In genomic region chr4:187176261-187176910, GRCh38 we compare ENCODE assay signal across 17 cellular contexts.
"Had no signal": no experiment of that assay in that cellular context is flagged by ENCODE, and none has a peak within 500 bp of the region (broad histone marks: within the 10 kb centered on the region; RNA-seq: fewer than 3 reads in every experiment).

No MANE protein-coding gene starts in this region.

- H3K36me3 Mint-ChIP-seq: activated naive CD8-positive, alpha-beta T cell treated with anti-CD3 and anti-CD28 coated beads, Interleukin-2, amount 10 ng/mL, durations not matched to agents 7 days and 5 days; immature natural killer cell had no signal

- H3K27ac Mint-ChIP-seq: activated naive CD8-positive, alpha-beta T cell treated with anti-CD3 and anti-CD28 coated beads, Interleukin-2, amount 10 ng/mL, durations not matched to agents 7 days and 5 days; immature natural killer cell; T-helper 2 cell treated with Interferon-gamma antibody and Interleukin-4, amounts not matched to agents 5 μg/mL and 100 μg/mL, for 36 hours had no signal

- ATAC-seq: activated CD4-positive, CD25-positive, alpha-beta regulatory T cell treated with anti-CD3 and anti-CD28 coated beads, Interleukin-2, amount 50 U/mL, for 24 hours; left colon had no signal

- H3K4me3 ChIP-seq: breast epithelium, tibial artery had no signal

- H3K4me3 Mint-ChIP-seq: activated naive CD8-positive, alpha-beta T cell treated with anti-CD3 and anti-CD28 coated beads, Interleukin-2, amount 10 ng/mL, durations not matched to agents 7 days and 5 days; immature natural killer cell; T-helper 2 cell treated with Interferon-gamma antibody and Interleukin-4, amounts not matched to agents 5 μg/mL and 100 μg/mL, for 36 hours had no signal

- H3K27ac ChIP-seq: breast epithelium, tibial artery had no signal

- H3K27me3 Mint-ChIP-seq: activated naive CD8-positive, alpha-beta T cell treated with anti-CD3 and anti-CD28 coated beads, Interleukin-2, amount 10 ng/mL, durations not matched to agents 7 days and 5 days had no signal

- H3K9me3 ChIP-seq: breast epithelium, tibial artery had no signal

- H3K4me1 ChIP-seq: breast epithelium had no signal

- H3K36me3 ChIP-seq: breast epithelium, tibial artery had no signal

- H3K27me3 ChIP-seq: breast epithelium, tibial artery had no signal

- H3K4me1 Mint-ChIP-seq: activated naive CD8-positive, alpha-beta T cell treated with anti-CD3 and anti-CD28 coated beads, Interleukin-2, amount 10 ng/mL, durations not matched to agents 7 days and 5 days; immature natural killer cell had no signal

- DNase-seq: activated CD4-positive, alpha-beta T cell treated with anti-CD3 and anti-CD28 coated beads, Interleukin-2, amount 50 U/mL, for 4 hours; activated gamma-delta T cell treated with Interleukin-2 at 50 U/mL for 16 hours; activated naive CD8-positive, alpha-beta T cell treated with anti-CD3 and anti-CD28 coated beads, Interleukin-2, amount 10 ng/mL, durations not matched to agents 7 days and 5 days; activated T-cell treated with anti-CD3 and anti-CD28 coated beads, Interleukin-2, amount 50 U/mL, for 48 hours; anterior cingulate cortex; dermis blood vessel endothelial cell; erythroblast; immature natural killer cell; left colon; mesendoderm; retina; stimulated activated CD4-positive, alpha-beta T cell treated with anti-CD3 and anti-CD28 coated beads, Interleukin-15, amount 100 ng/mL, for 24 hours; SW 1271; tibial artery had no signal
